In the genomic region with DNA sequence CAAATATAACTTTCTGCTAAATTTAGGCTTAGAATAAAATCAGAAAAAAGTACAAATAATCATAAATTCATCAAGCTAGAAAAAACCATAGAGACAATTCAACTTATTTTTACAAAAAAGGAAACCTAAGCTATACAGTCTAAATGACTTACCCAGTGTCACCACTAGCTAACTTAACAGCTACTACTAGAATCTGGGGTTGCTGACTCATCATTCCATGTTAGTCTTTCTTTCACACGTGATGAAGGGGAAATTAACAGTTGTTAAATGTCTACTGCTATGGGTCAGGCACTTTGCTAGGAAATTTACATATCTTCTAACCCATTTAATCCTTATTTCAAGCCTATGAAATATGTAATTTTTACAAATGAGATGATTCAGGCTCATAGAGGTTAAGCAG, we compare ENCODE assay signal across 21 cellular contexts.
DNase-seq lines count a peak whose midpoint lies in the region; ATAC-seq and TF ChIP-seq lines count a peak whose summit lies in the region.
"Had no signal": no experiment of that assay in that cellular context is flagged by ENCODE, and none has a peak within 500 bp of the region (broad histone marks: within the 10 kb centered on the region; RNA-seq: fewer than 3 reads in every experiment).

No MANE protein-coding gene starts in this region.

- H2AK5ac ChIP-seq in mesendoderm (ENCODE audit: low read length), result no peak overlapping the region

- H3K9me3 Mint-ChIP-seq in MCF 10A (ENCODE audit: unreplicated experiment), result no peaks in the 10 kb centered on the region
- no peaks in the 10 kb centered on the region for H3K9me3 Mint-ChIP-seq in CD8-positive, alpha-beta T cell
- H3K9me3 Mint-ChIP-seq: H9, nephron progenitor cell had no signal

- no peaks in the 10 kb centered on the region for H3K9me3 ChIP-seq in CD8-positive, alpha-beta T cell (ENCODE audit: low read length)
- H3K9me3 ChIP-seq: tibial artery had no signal

- no peak overlapping the region for H3K4me2 ChIP-seq in mesendoderm (ENCODE audit: low read length)

- intact Hi-C loops in MCF 10A (cut with micrococcal nuclease), result no loop called here
- intact Hi-C loops in CD8-positive, alpha-beta T cell (cut with DNase I, micrococcal nuclease), result no loop called here

- ATAC-seq in GM18868 (IDR thresholded peaks at IDR 0.05; ENCODE audit: unreplicated experiment), result peak; percentile 64
- peak; percentile 54 for ATAC-seq in HG02798 (IDR thresholded peaks at IDR 0.05; ENCODE audit: poor library complexity, unreplicated experiment)
- no peak for ATAC-seq in CD8-positive, alpha-beta T cell
- ATAC-seq: stimulated activated naive CD8-positive, alpha-beta T cell treated with anti-CD3 and anti-CD28 coated beads, Interleukin-15, Interleukin-2, amounts not matched to agents 100 U/mL and 50 U/mL, for 24 hours had no signal

- H3K36me3 Mint-ChIP-seq in MCF 10A (ENCODE audit: insufficient read depth, unreplicated experiment), result no peaks in the 10 kb centered on the region
- H3K36me3 Mint-ChIP-seq in CD8-positive, alpha-beta T cell, result no peaks in the 10 kb centered on the region

- no peaks in the 10 kb centered on the region for H3K4me1 ChIP-seq in mesendoderm (ENCODE audit: control insufficient read depth, low read depth, low read length)
- H3K4me1 ChIP-seq in CD8-positive, alpha-beta T cell (ENCODE audit: insufficient read depth, low read length), result no peaks in the 10 kb centered on the region
- H3K4me1 ChIP-seq: tibial artery had no signal

- H3K56ac ChIP-seq in mesendoderm (ENCODE audit: low read length), result no peak overlapping the region

- no peak overlapping the region for H3K4me3 ChIP-seq in mesendoderm (ENCODE audit: low read length)
- no peak overlapping the region for H3K4me3 ChIP-seq in CD8-positive, alpha-beta T cell (ENCODE audit: low read depth, low read length)
- H3K4me3 ChIP-seq: cardiac muscle cell, skin epidermis, tibial artery had no signal

- peaks cover 100% of the 10 kb centered on the region for H3K27me3 Mint-ChIP-seq in MCF 10A (ENCODE audit: insufficient read depth, unreplicated experiment)
- H3K27me3 Mint-ChIP-seq in CD8-positive, alpha-beta T cell (ENCODE audit: low read depth), result no peaks in the 10 kb centered on the region

- H3K27me3 ChIP-seq in mesendoderm (ENCODE audit: insufficient read depth, low read length, poor library complexity), result no peaks in the 10 kb centered on the region
- no peaks in the 10 kb centered on the region for H3K27me3 ChIP-seq in CD8-positive, alpha-beta T cell (ENCODE audit: insufficient read depth, low read length)
- H3K27me3 ChIP-seq: cardiac muscle cell, tibial artery had no signal

- H4K8ac ChIP-seq in mesendoderm (ENCODE audit: low read depth, low read length), result no peak overlapping the region

- no peaks in the 10 kb centered on the region for H3K4me1 Mint-ChIP-seq in MCF 10A (ENCODE audit: insufficient read depth, unreplicated experiment)
- H3K4me1 Mint-ChIP-seq in CD8-positive, alpha-beta T cell (ENCODE audit: low read depth), result no peaks in the 10 kb centered on the region

- H3K36me3 ChIP-seq in mesendoderm (ENCODE audit: control insufficient read depth, insufficient read depth, low read length), result no peaks in the 10 kb centered on the region
- no peaks in the 10 kb centered on the region for H3K36me3 ChIP-seq in CD8-positive, alpha-beta T cell (ENCODE audit: insufficient read depth, low read length)
- H3K36me3 ChIP-seq: cardiac muscle cell, tibial artery had no signal

- H3K18ac ChIP-seq in mesendoderm (ENCODE audit: low read length), result no peak overlapping the region

- H3K23ac ChIP-seq in mesendoderm (ENCODE audit: low read length), result no peak overlapping the region

- no peak overlapping the region for H3K27ac Mint-ChIP-seq in MCF 10A (ENCODE audit: low read depth, unreplicated experiment)
- H3K27ac Mint-ChIP-seq in CD8-positive, alpha-beta T cell, result no peak overlapping the region
- H3K27ac Mint-ChIP-seq: H9, nephron progenitor cell had no signal

- CTCF ChIA-PET in MCF 10A (lab: Yijun Ruan, JAX), result no interaction called here
- CTCF ChIA-PET in CD8-positive, alpha-beta T cell (lab: Charles Lee), result no interaction called here

- H3K27ac ChIP-seq in mesendoderm (ENCODE audit: low read depth, low read length), result no peak overlapping the region
- H3K27ac ChIP-seq in CD8-positive, alpha-beta T cell (ENCODE audit: low read depth, low read length), result no peak overlapping the region
- H3K27ac ChIP-seq: cardiac muscle cell, skin epidermis, tibial artery had no signal

- BruUV-seq in MCF 10A (replicated peaks; lab: Mats Ljungman, UMichigan), result no TSS peak

- no peak overlapping the region for H2BK15ac ChIP-seq in mesendoderm (replicated peaks; ENCODE audit: low read depth)

- H3K4me3 Mint-ChIP-seq in MCF 10A (ENCODE audit: unreplicated experiment), result no peak overlapping the region
- H3K4me3 Mint-ChIP-seq in CD8-positive, alpha-beta T cell, result no peak overlapping the region
- H3K4me3 Mint-ChIP-seq: H9, nephron progenitor cell had no signal

- no peak for TF ChIP-seq CTCF in MCF 10A (IDR thresholded peaks at IDR 0.05; ENCODE audit: unreplicated experiment)
- TF ChIP-seq CTCF in CD8-positive, alpha-beta T cell (IDR thresholded peaks at IDR 0.05), result no peak

- H3K9ac ChIP-seq in mesendoderm (ENCODE audit: low read length), result no peak overlapping the region

- H2BK5ac ChIP-seq in mesendoderm (ENCODE audit: low read length), result no peak overlapping the region

- POLR2A ChIA-PET in MCF 10A (lab: Yijun Ruan, JAX), result interaction anchor here (0.7 kb wide), 1 partner anchor 1179 kb away, joined by 3 read pairs; no protein-coding TSS in a partner anchor
- POLR2A ChIA-PET in CD8-positive, alpha-beta T cell (lab: Charles Lee), result no interaction called here

- DNase-seq in LHCN-M2 (ENCODE audit: low read depth), result peak; percentile 41
- DNase-seq in mesendoderm, result peak; percentile 37
- DNase-seq in MCF 10A (ENCODE audit: unreplicated experiment), result no peak
- no peak for DNase-seq in CD8-positive, alpha-beta T cell
- no peak for DNase-seq in AG20443 (ENCODE audit: low spot score)
- DNase-seq: activated CD4-positive, alpha-beta T cell treated with anti-CD3 and anti-CD28 coated beads for 48 hours; activated effector memory CD4-positive, alpha-beta T cell treated with anti-CD3 and anti-CD28 coated beads, Interleukin-2, amount 50 U/mL, for 16 hours; foreskin melanocyte; H9; hypothalamus; MV-4-11; NCI-H2081; NCI-H510A; nephron progenitor cell; stimulated activated naive CD8-positive, alpha-beta T cell treated with anti-CD3 and anti-CD28 coated beads, Interleukin-15, Interleukin-2, amounts not matched to agents 100 U/mL and 50 U/mL, for 24 hours; SW 1271; tibial artery had no signal

- no CpG with 5 or more reads among the region's 1 CpG for WGBS in mesendoderm (ENCODE audit: extremely low coverage, insufficient coverage, low lambda C conversion rate)

- no peak overlapping the region for H4K5ac ChIP-seq in mesendoderm (ENCODE audit: low read length)

- H3K79me2 ChIP-seq in mesendoderm (ENCODE audit: control insufficient read depth, insufficient read depth, low read length), result no peaks in the 10 kb centered on the region

- no peak overlapping the region for H2BK120ac ChIP-seq in mesendoderm (ENCODE audit: low read depth, low read length)

- no peaks in the 10 kb centered on the region for H3K79me1 ChIP-seq in mesendoderm (ENCODE audit: low read length)

- no peak overlapping the region for H3K4ac ChIP-seq in mesendoderm (ENCODE audit: low read depth, low read length)

Comparison
In these comparisons a context has a peak if more than half of its experiments do, and no peak if none do; other contexts are left out.
1. DNase-seq: peak in LHCN-M2 (single experiment) and mesendoderm (single experiment); none in MCF 10A (single experiment), CD8-positive, alpha-beta T cell (0 of 7) and AG20443 (single experiment).